1 cellular context compared by ENCODE assay signal in genomic region chr3:43649365-43649968, GRCh38.
TF ChIP-seq lines count a peak whose summit lies in the region.

No MANE protein-coding gene starts in this region.

TF ChIP-seq in K562, 482 proteins besides CTCF, POLR2A, EP300 and RAD21 (continued from another document and continues in another):
- TF ChIP-seq ZNF592 (IDR thresholded peaks at IDR 0.05) (peak; percentile 25; the same call in 1 of the 2 replicates), CTCFL (IDR thresholded peaks at IDR 0.05; ENCODE audit: borderline replicate concordance, insufficient read depth, low read depth, low read length, poor library complexity, severe bottlenecking) (no peak), SRSF3 (IDR thresholded peaks at IDR 0.05; ENCODE audit: insufficient read depth, low read length) (no peak), PCBP2 (IDR thresholded peaks at IDR 0.05; ENCODE audit: low read depth, low read length, poor library complexity, severe bottlenecking) (no peak), ZHX1 (conservative IDR thresholded peaks at IDR 0.05; ENCODE audit: low read length) (no peak), PBX2 (CRISPR knock-in tag; IDR thresholded peaks at IDR 0.05; ENCODE audit: low read depth) (no peak), PBX2 (tag; conservative IDR thresholded peaks at IDR 0.05; ENCODE audit: low read depth) (no peak), ARID1B (IDR thresholded peaks at IDR 0.05) (0 out of 2 replicates have a peak, but pooled peaks have one; percentile 21), FUS (optimal IDR thresholded peaks at IDR 0.05; ENCODE audit: low read depth, low read length) (no peak), MECOM (CRISPR knock-in tag; IDR thresholded peaks at IDR 0.05) (no peak), TFE3 (CRISPR knock-in tag; IDR thresholded peaks at IDR 0.05) (peak; percentile 45), ZNF644 (tag; IDR thresholded peaks at IDR 0.05; ENCODE audit: low read depth) (no peak), NEUROD1 (IDR thresholded peaks at IDR 0.05; ENCODE audit: borderline replicate concordance, low read depth, low read length, partially characterized antibody) (no peak), ATF1 (CRISPR knock-in tag; IDR thresholded peaks at IDR 0.05) (no peak), ATF1 (tag; IDR thresholded peaks at IDR 0.05) (0 out of 2 replicates have a peak, but pooled peaks have one; percentile 22), TOE1 (IDR thresholded peaks at IDR 0.05; ENCODE audit: borderline replicate concordance) (peak; percentile 68; the same call in 1 of the 2 replicates), TOE1 (CRISPR knock-in tag; IDR thresholded peaks at IDR 0.05; ENCODE audit: borderline replicate concordance, low read depth) (no peak), HDAC2 (IDR thresholded peaks at IDR 0.05) (0 out of 2 replicates have a peak, but pooled peaks have one; percentile 24), PRPF4 (IDR thresholded peaks at IDR 0.05; ENCODE audit: insufficient read depth, low read depth, low read length, poor library complexity, severe bottlenecking) (no peak), NR2C1 (IDR thresholded peaks at IDR 0.05) (no peak), NR2C1 (tag; IDR thresholded peaks at IDR 0.05) (peak; percentile 50; the same call in 1 of the 2 replicates), HCFC1 (IDR thresholded peaks at IDR 0.05; ENCODE audit: low read depth, low read length) (0 out of 2 replicates have a peak, but pooled peaks have one; percentile 11), ZZZ3 (IDR thresholded peaks at IDR 0.05) (no peak), TRIM28 (IDR thresholded peaks at IDR 0.05) (no peak), RCOR1 (IDR thresholded peaks at IDR 0.05; ENCODE audit: borderline replicate concordance in 1 of 2, low read depth in 2 of 2, low read length in 2 of 2) (peak in 1 of 2 experiments; percentile 61; a peak in 2 of 4 replicates), SNRNP70 (optimal IDR thresholded peaks at IDR 0.05; ENCODE audit: low read depth, low read length) (no peak), TBL1XR1 (IDR thresholded peaks at IDR 0.05; ENCODE audit: low read length in 2 of 2) (peak in 1 of 2 experiments; percentile 41; a peak in 1 of 4 replicates), ZNF146 (CRISPR knock-in tag; IDR thresholded peaks at IDR 0.05; ENCODE audit: unreplicated experiment) (no peak), RAD51 (IDR thresholded peaks at IDR 0.05; ENCODE audit: borderline replicate concordance, low read depth) (0 out of 2 replicates have a peak, but pooled peaks have one; percentile 8), NFXL1 (CRISPR knock-in tag; IDR thresholded peaks at IDR 0.05) (no peak), GTF2E2 (tag; IDR thresholded peaks at IDR 0.05) (no peak), PREB (CRISPR knock-in tag; IDR thresholded peaks at IDR 0.05) (no peak), CREM (IDR thresholded peaks at IDR 0.05; ENCODE audit: low read depth) (no peak), ZNF232 (CRISPR knock-in tag; IDR thresholded peaks at IDR 0.05) (no peak), NRF1 (conservative IDR thresholded peaks at IDR 0.05 in 1 of 2, IDR thresholded peaks at IDR 0.05 in 1 of 2) (peak; percentile 19 to 27; a peak in 1 of 4 replicates), E2F6 (IDR thresholded peaks at IDR 0.05; ENCODE audit: borderline replicate concordance in 1 of 2, extremely low read depth in 1 of 2, insufficient read depth in 1 of 2, insufficient read length in 1 of 2, low read depth in 1 of 2, low read length in 1 of 2, poor library complexity in 1 of 2, severe bottlenecking in 1 of 2) (no peak), ZKSCAN3 (CRISPR knock-in tag; IDR thresholded peaks at IDR 0.05) (no peak), ERF (CRISPR knock-in tag; IDR thresholded peaks at IDR 0.05) (no peak), ZEB2 (IDR thresholded peaks at IDR 0.05) (0 out of 2 replicates have a peak, but pooled peaks have one; percentile 14), CTBP1 (IDR thresholded peaks at IDR 0.05; ENCODE audit: borderline replicate concordance) (no peak; the same call in 1 of the 2 replicates), ZNF395 (CRISPR knock-in tag; IDR thresholded peaks at IDR 0.05) (0 out of 2 replicates have a peak, but pooled peaks have one; percentile 25), JUND (IDR thresholded peaks at IDR 0.05; ENCODE audit: borderline replicate concordance, low read depth, low read length) (0 out of 2 replicates have a peak, but pooled peaks have one; percentile 16), JUND (tag; IDR thresholded peaks at IDR 0.05; ENCODE audit: borderline replicate concordance, low read depth, low read length) (no peak), MTA1 (IDR thresholded peaks at IDR 0.05; ENCODE audit: borderline replicate concordance) (no peak)
